ENCODE assay signal across 8 cellular contexts in the genomic region with DNA sequence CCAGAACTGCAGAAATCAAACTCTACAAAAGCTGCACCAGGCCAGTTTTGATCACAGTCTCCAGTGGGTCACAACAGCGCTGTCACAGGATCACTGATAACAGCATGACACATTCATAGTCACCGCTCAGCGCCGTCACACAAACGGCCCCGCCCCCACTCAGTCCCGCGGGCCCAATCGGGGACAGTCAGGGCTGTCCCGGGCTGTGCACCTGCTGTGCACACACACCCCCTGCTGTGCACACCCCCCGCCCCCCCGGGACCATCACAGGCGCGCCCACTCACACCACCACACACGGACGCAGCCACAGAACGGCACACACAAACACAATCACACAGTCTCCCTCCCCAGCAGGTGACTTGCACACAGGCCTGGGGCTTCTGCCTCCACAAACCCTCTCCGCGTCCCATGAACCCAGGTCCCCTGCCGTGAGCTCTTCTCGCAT. TPM values are rescaled to one million over a fixed set of nuclear protein-coding genes. Genes with fewer than 3 reads are reported as not detected.
DNase-seq lines count a peak whose midpoint lies in the region; ATAC-seq and TF ChIP-seq lines count a peak whose summit lies in the region.

No MANE protein-coding gene starts in this region.

- no peaks in the 10 kb centered on the region for H3K4me1 ChIP-seq in muscle layer of duodenum (ENCODE audit: control insufficient read depth in 1 of 2, insufficient read depth in 2 of 2, low read length in 2 of 2)

- ATAC-seq in HG02610 (IDR thresholded peaks at IDR 0.05; ENCODE audit: unreplicated experiment) = peak; percentile 76

- H3K36me3 ChIP-seq in GM06990 (ENCODE audit: control insufficient read depth, insufficient read depth, low read length) = no peaks in the 10 kb centered on the region; the same call in none of the 2 replicates
- peaks cover 0 to 15% of the 10 kb centered on the region in 2 donors for H3K36me3 ChIP-seq in muscle layer of duodenum (ENCODE audit: control insufficient read depth in 1 of 2, insufficient read depth in 2 of 2, low read length in 2 of 2)

- H3K27me3 ChIP-seq in GM06990 (replicated peaks; ENCODE audit: control insufficient read depth, insufficient read depth, low read length) (no peaks in the 10 kb centered on the region), muscle layer of duodenum (ENCODE audit: low read depth, low read length) (no peaks in the 10 kb centered on the region)

- H3K27ac ChIP-seq in muscle layer of duodenum (ENCODE audit: low read length) = no peak overlapping the region

- peaks cover 2 to 10% of the 10 kb centered on the region in 2 donors for H3K9me3 ChIP-seq in muscle layer of duodenum (ENCODE audit: control insufficient read depth in 1 of 2, low read length in 2 of 2)

- H3K4me3 ChIP-seq in GM06990 (replicated peaks; ENCODE audit: low read depth, low read length) (peak overlapping the region; percentile 98), muscle layer of duodenum (ENCODE audit: low read depth in 1 of 2, low read length in 2 of 2) (peak overlapping the region; percentile 72 to 82)

- TF ChIP-seq CTCF in GM06990 (IDR thresholded peaks at IDR 0.05; ENCODE audit: insufficient read depth, low read length, poor library complexity, severe bottlenecking) = no peak

- TF ChIP-seq POLR2A in erythroblast (IDR thresholded peaks at IDR 0.05; ENCODE audit: low read length) = no peak

- DNase-seq in GM06990 (ENCODE audit: extremely low read depth, insufficient read length) (peak; percentile 88), NCI-H524 treated with DMSO at 0.1 percent for 48 hours (lab: John Stamatoyannopoulos, UW) (peak; percentile 5), erythroblast (lab: John Stamatoyannopoulos, UW) (peak; percentile 96), HT-29 (ENCODE audit: low spot score) (no peak)
- DNase-seq in activated CD8-positive, alpha-beta memory T cell treated with anti-CD3 and anti-CD28 coated beads, Interleukin-2, amount 50 U/mL, for 4 hours = peak; percentile 89
- DNase-seq in stimulated activated CD8-positive, alpha-beta memory T cell treated with anti-CD3 and anti-CD28 coated beads, Interleukin-7, amount 100 ng/mL, for 4 hours (ENCODE audit: low read depth in 2 of 2) = peak; percentile 84 to 85

RNA-seq across cellular contexts. Expression of a gene that starts 0.4 kb away (rescaled TPM):
- total RNA-seq in HT-29 (2014; rRNA removed; shearing (Covaris generic)) = not detected in 2 replicates

RNA-seq across cellular contexts. Expression of a gene that starts 31.6 kb away (rescaled TPM):
- total RNA-seq in HT-29 (2014; rRNA removed; shearing (Covaris generic)) = 0.25 and 0.44 TPM in 2 replicates
